In the genomic region with DNA sequence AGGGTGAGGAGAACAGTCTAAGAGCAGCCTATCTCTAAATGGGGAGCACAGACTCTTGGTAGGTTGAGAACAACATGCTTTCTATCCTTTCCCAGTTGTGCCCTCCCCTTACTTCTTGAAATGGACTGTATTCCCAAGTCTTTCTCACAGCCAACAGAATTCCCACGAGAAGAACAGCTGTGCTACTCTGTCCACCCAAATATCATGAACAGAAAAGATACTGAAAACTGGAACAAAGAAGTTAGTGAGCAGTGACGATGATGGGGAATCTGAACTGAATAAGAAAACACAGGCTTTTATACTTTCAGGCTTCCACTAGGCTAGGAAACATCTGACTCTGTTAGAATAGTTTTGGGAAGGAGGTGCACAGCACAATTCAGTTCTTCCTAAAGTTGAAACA, we compare ENCODE assay signal across 8 cellular contexts. TPM values are rescaled to one million over a fixed set of nuclear protein-coding genes. Genes with fewer than 3 reads are reported as not detected.
DNase-seq lines count a peak whose midpoint lies in the region; ATAC-seq and TF ChIP-seq lines count a peak whose summit lies in the region.
"Had no signal": no experiment of that assay in that cellular context is flagged by ENCODE, and none has a peak within 500 bp of the region (broad histone marks: within the 10 kb centered on the region; RNA-seq: fewer than 3 reads in every experiment).

No MANE protein-coding gene starts in this region.

- no peaks in the 10 kb centered on the region for H3K9me3 Mint-ChIP-seq in activated CD8-positive, alpha-beta T cell treated with anti-CD3 and anti-CD28 coated beads for 36 hours

- no peak for TF ChIP-seq CTCF in GM06990 (IDR thresholded peaks at IDR 0.05; ENCODE audit: insufficient read depth, low read length, poor library complexity, severe bottlenecking)
- TF ChIP-seq CTCF in activated CD8-positive, alpha-beta T cell treated with anti-CD3 and anti-CD28 coated beads for 36 hours (IDR thresholded peaks at IDR 0.05) = no peak

- DNase-seq in GM06990 (ENCODE audit: extremely low read depth, insufficient read length) (no peak), cerebellar cortex (ENCODE audit: low spot score) (no peak), AG08396 (ENCODE audit: low spot score) (no peak)
- no peak for DNase-seq in activated CD8-positive, alpha-beta T cell treated with anti-CD3 and anti-CD28 coated beads for 36 hours
- DNase-seq: left colon, substantia nigra had no signal

- peak overlapping the region; percentile 98 for H3K4me3 Mint-ChIP-seq in activated CD8-positive, alpha-beta T cell treated with anti-CD3 and anti-CD28 coated beads for 36 hours

- H3K27ac Mint-ChIP-seq in activated CD8-positive, alpha-beta T cell treated with anti-CD3 and anti-CD28 coated beads for 36 hours = peak overlapping the region; percentile 99

- H3K4me1 ChIP-seq in muscle layer of duodenum (ENCODE audit: control insufficient read depth in 1 of 2, insufficient read depth in 2 of 2, low read length in 2 of 2) = peaks cover 33 to 71% of the 10 kb centered on the region in 2 donors

- intact Hi-C loops in activated CD8-positive, alpha-beta T cell treated with anti-CD3 and anti-CD28 coated beads for 36 hours (cut with micrococcal nuclease) = loop anchor here (5.0 to 10.0 kb wide), 2 partner anchors 34 to 77 kb away; a partner anchor contains a TSS

- no peaks in the 10 kb centered on the region for H3K27me3 Mint-ChIP-seq in activated CD8-positive, alpha-beta T cell treated with anti-CD3 and anti-CD28 coated beads for 36 hours

- peaks cover 63% of the 10 kb centered on the region for H3K4me1 Mint-ChIP-seq in activated CD8-positive, alpha-beta T cell treated with anti-CD3 and anti-CD28 coated beads for 36 hours (ENCODE audit: low read depth)

- CTCF ChIA-PET in activated CD8-positive, alpha-beta T cell treated with anti-CD3 and anti-CD28 coated beads for 36 hours (lab: Charles Lee) = interaction anchor here (1.2 to 1.5 kb wide), 3 partner anchors 9 to 280 kb away, joined by 3 to 4 read pairs (median 4); no protein-coding TSS in a partner anchor

- peak overlapping the region; percentile 99 for H3K4me3 ChIP-seq in GM06990 (replicated peaks; ENCODE audit: low read depth, low read length)
- peak overlapping the region; percentile 3 to 5 for H3K4me3 ChIP-seq in muscle layer of duodenum (ENCODE audit: low read depth in 1 of 2, low read length in 2 of 2)

- H3K27me3 ChIP-seq in GM06990 (replicated peaks; ENCODE audit: control insufficient read depth, insufficient read depth, low read length) = no peaks in the 10 kb centered on the region
- H3K27me3 ChIP-seq in muscle layer of duodenum (ENCODE audit: low read depth, low read length) = no peaks in the 10 kb centered on the region

- H3K36me3 Mint-ChIP-seq in activated CD8-positive, alpha-beta T cell treated with anti-CD3 and anti-CD28 coated beads for 36 hours (ENCODE audit: low read depth) = peaks cover 83% of the 10 kb centered on the region

- H3K27ac ChIP-seq in muscle layer of duodenum (ENCODE audit: low read length) = peak overlapping the region; percentile 99

- no peaks in the 10 kb centered on the region for H3K9me3 ChIP-seq in muscle layer of duodenum (ENCODE audit: control insufficient read depth in 1 of 2, low read length in 2 of 2)

- peaks cover 15% of the 10 kb centered on the region for H3K36me3 ChIP-seq in GM06990 (ENCODE audit: control insufficient read depth, insufficient read depth, low read length)
- H3K36me3 ChIP-seq in muscle layer of duodenum (ENCODE audit: control insufficient read depth in 1 of 2, insufficient read depth in 2 of 2, low read length in 2 of 2) = peaks cover 21 to 24% of the 10 kb centered on the region in 2 donors

- POLR2A ChIA-PET in activated CD8-positive, alpha-beta T cell treated with anti-CD3 and anti-CD28 coated beads for 36 hours (lab: Charles Lee) = interaction anchor here (0.8 to 4.3 kb wide), 7 partner anchors 10 to 371 kb away, joined by 3 to 45 read pairs (median 4); a partner anchor contains a TSS

- ATAC-seq in activated CD8-positive, alpha-beta T cell treated with anti-CD3 and anti-CD28 coated beads for 36 hours = no peak
- no peak for ATAC-seq in GM18909 (IDR thresholded peaks at IDR 0.05; ENCODE audit: poor library complexity, unreplicated experiment)
- ATAC-seq: left colon had no signal

RNA-seq across cellular contexts. Expression of a gene that starts 3.4 kb away (rescaled TPM):
- total RNA-seq in activated CD8-positive, alpha-beta T cell treated with anti-CD3 and anti-CD28 coated beads for 36 hours = 1,000 to 10,000 TPM; 1,203 to 1,221 TPM

RNA-seq across cellular contexts. Expression of a gene that starts 30.4 kb away (rescaled TPM):
- 10 to 100 TPM; 80.3 to 86.7 TPM for total RNA-seq in activated CD8-positive, alpha-beta T cell treated with anti-CD3 and anti-CD28 coated beads for 36 hours

RNA-seq across cellular contexts. Expression of a gene that starts 33.6 kb away (rescaled TPM):
- total RNA-seq in activated CD8-positive, alpha-beta T cell treated with anti-CD3 and anti-CD28 coated beads for 36 hours = 100 to 1,000 TPM; 381 to 406 TPM

RNA-seq across cellular contexts. Expression of a gene that starts 41.4 kb away (rescaled TPM):
- total RNA-seq in activated CD8-positive, alpha-beta T cell treated with anti-CD3 and anti-CD28 coated beads for 36 hours = 1 to 10 TPM in 1 of 2 experiments, under 1 TPM in 1; 0.81 to 1.8 TPM
